ENCODE assay signal across 14 cellular contexts in the genomic region with DNA sequence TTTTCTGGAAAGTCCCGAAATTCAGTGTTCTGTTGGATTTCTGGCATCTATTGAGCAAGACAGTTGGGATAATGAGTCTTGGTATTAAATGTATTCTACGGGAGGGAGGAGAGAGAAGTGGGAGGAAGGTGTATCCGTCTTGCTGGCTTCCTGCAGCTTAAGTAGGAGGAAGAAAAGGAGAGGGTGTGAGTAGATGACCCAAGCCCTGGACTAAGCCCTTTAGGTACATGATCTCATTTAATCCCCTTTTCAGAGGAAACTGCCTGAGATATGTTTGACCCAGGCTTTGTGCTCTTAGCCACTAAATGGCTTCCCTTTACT.
A peak's percentile ranks its signal among the peaks of the same experiment; 100 is the strongest.
DNase-seq lines count a peak whose midpoint lies in the region; ATAC-seq and TF ChIP-seq lines count a peak whose summit lies in the region.
"Had no signal": no experiment of that assay in that cellular context is flagged by ENCODE, and none has a peak within 500 bp of the region (broad histone marks: within the 10 kb centered on the region; RNA-seq: fewer than 3 reads in every experiment).

No MANE protein-coding gene starts in this region.

- no peaks in the 10 kb centered on the region for H3K36me3 ChIP-seq in OCI-LY3 (replicated peaks; ENCODE audit: low read depth, low read length)
- no peaks in the 10 kb centered on the region for H3K36me3 ChIP-seq in neural progenitor cell
- H3K36me3 ChIP-seq: tibial artery had no signal

- H3K79me2 ChIP-seq in OCI-LY3 (ENCODE audit: low read length), result no peaks in the 10 kb centered on the region
- no peaks in the 10 kb centered on the region for H3K79me2 ChIP-seq in neural progenitor cell (ENCODE audit: low read depth)

- H2AFZ ChIP-seq in OCI-LY3 (ENCODE audit: low read depth, low read length) (no peak overlapping the region), neural progenitor cell (replicated peaks) (no peak overlapping the region)

- H4K20me1 ChIP-seq in OCI-LY3 (ENCODE audit: insufficient read depth, low read length) (no peaks in the 10 kb centered on the region), neural progenitor cell (ENCODE audit: low read depth) (peaks cover 33% of the 10 kb centered on the region)

- no peak for TF ChIP-seq CTCF in OCI-LY3 (IDR thresholded peaks at IDR 0.05; ENCODE audit: low read depth, low read length)
- TF ChIP-seq CTCF in neural progenitor cell (IDR thresholded peaks at IDR 0.05), result no peak
- TF ChIP-seq CTCF in RWPE1 (conservative IDR thresholded peaks at IDR 0.05; ENCODE audit: low read depth), result no peak

- H3K4me3 ChIP-seq in OCI-LY3 (ENCODE audit: low read length) (peak overlapping the region; percentile 47; the same call in 1 of the 2 replicates), neural progenitor cell (no peak overlapping the region)
- H3K4me3 ChIP-seq: tibial artery had no signal

- H3K27ac Mint-ChIP-seq in T-helper 2 cell treated with Interferon-gamma antibody and Interleukin-4, amounts not matched to agents 5 μg/mL and 100 μg/mL, for 36 hours, result peak overlapping the region; percentile 86
- peak overlapping the region; percentile 94 for H3K27ac Mint-ChIP-seq in activated naive CD8-positive, alpha-beta T cell treated with anti-CD3 and anti-CD28 coated beads, Interleukin-2, amount 50 U/mL, for 24 hours
- no peak overlapping the region for H3K27ac Mint-ChIP-seq in neural progenitor cell

- H3K27me3 ChIP-seq in OCI-LY3 (ENCODE audit: low read depth, low read length) (peaks cover 13% of the 10 kb centered on the region), neural progenitor cell (peaks cover 87% of the 10 kb centered on the region)
- H3K27me3 ChIP-seq: foreskin keratinocyte, tibial artery had no signal

- H3K9me3 Mint-ChIP-seq in T-helper 2 cell treated with Interferon-gamma antibody and Interleukin-4, amounts not matched to agents 5 μg/mL and 100 μg/mL, for 36 hours, result no peaks in the 10 kb centered on the region
- H3K9me3 Mint-ChIP-seq in activated naive CD8-positive, alpha-beta T cell treated with anti-CD3 and anti-CD28 coated beads, Interleukin-2, amount 50 U/mL, for 24 hours, result no peaks in the 10 kb centered on the region
- H3K9me3 Mint-ChIP-seq in neural progenitor cell, result no peaks in the 10 kb centered on the region

- no peaks in the 10 kb centered on the region for H3K27me3 Mint-ChIP-seq in T-helper 2 cell treated with Interferon-gamma antibody and Interleukin-4, amounts not matched to agents 5 μg/mL and 100 μg/mL, for 36 hours (ENCODE audit: low read depth)
- no peaks in the 10 kb centered on the region for H3K27me3 Mint-ChIP-seq in activated naive CD8-positive, alpha-beta T cell treated with anti-CD3 and anti-CD28 coated beads, Interleukin-2, amount 50 U/mL, for 24 hours
- H3K27me3 Mint-ChIP-seq in neural progenitor cell (ENCODE audit: insufficient read depth, low read depth), result peaks cover 24% of the 10 kb centered on the region

- H3K4me2 ChIP-seq in OCI-LY3 (ENCODE audit: low read length) (peak overlapping the region; percentile 65), neural progenitor cell (peak overlapping the region; percentile 58)

- H3K9me3 ChIP-seq in OCI-LY3 (ENCODE audit: insufficient read depth, low read length) (no peaks in the 10 kb centered on the region), neural progenitor cell (ENCODE audit: low read depth) (no peaks in the 10 kb centered on the region)
- H3K9me3 ChIP-seq: tibial artery had no signal

- no peak overlapping the region for H3K27ac ChIP-seq in OCI-LY3 (ENCODE audit: low read length)
- H3K27ac ChIP-seq in neural progenitor cell, result no peak overlapping the region
- H3K27ac ChIP-seq in RWPE1, result no peak overlapping the region
- H3K27ac ChIP-seq: foreskin keratinocyte, tibial artery had no signal

- POLR2A ChIA-PET in RWPE1 (lab: Yijun Ruan, JAX; ENCODE audit: low non-redundant PET), result no interaction called here

- CTCF ChIA-PET in RWPE1 (lab: Yijun Ruan, JAX), result no interaction called here

- no peak overlapping the region for H3K9ac ChIP-seq in OCI-LY3 (ENCODE audit: low read length)
- no peak overlapping the region for H3K9ac ChIP-seq in neural progenitor cell

- peak; percentile 39 for DNase-seq in T-helper 2 cell treated with Interferon-gamma antibody and Interleukin-4, amounts not matched to agents 5 μg/mL and 100 μg/mL, for 36 hours (ENCODE audit: low spot score)
- DNase-seq in T-helper 2 cell (no peak), neural progenitor cell (ENCODE audit: low spot score) (peak; percentile 78), NCI-H1930 (lab: John Stamatoyannopoulos, UW) (no peak), RWPE1 (ENCODE audit: low spot score) (no peak), NCI-H1436 treated with DMSO at 0.1 percent for 48 hours (lab: John Stamatoyannopoulos, UW) (no peak)
- DNase-seq in activated naive CD8-positive, alpha-beta T cell treated with anti-CD3 and anti-CD28 coated beads, Interleukin-2, amount 50 U/mL, for 24 hours, result no peak
- DNase-seq: activated CD8-positive, alpha-beta memory T cell treated with anti-CD3 and anti-CD28 coated beads for 24 hours; foreskin keratinocyte; mesenchymal stem cell; stimulated activated CD4-positive, alpha-beta T cell treated with anti-CD3 and anti-CD28 coated beads, Interleukin-12 subunit alpha, Interleukin-12 subunit beta, amount 100 ng/mL, for 4 hours; SW 1271; tibial artery had no signal

- H3K4me3 Mint-ChIP-seq in T-helper 2 cell treated with Interferon-gamma antibody and Interleukin-4, amounts not matched to agents 5 μg/mL and 100 μg/mL, for 36 hours, result peak overlapping the region; percentile 83
- peak overlapping the region; percentile 51 for H3K4me3 Mint-ChIP-seq in activated naive CD8-positive, alpha-beta T cell treated with anti-CD3 and anti-CD28 coated beads, Interleukin-2, amount 50 U/mL, for 24 hours
- H3K4me3 Mint-ChIP-seq in neural progenitor cell, result peak overlapping the region; percentile 10

- H3K4me1 ChIP-seq in OCI-LY3 (ENCODE audit: low read length), result peaks cover 12% of the 10 kb centered on the region
- H3K4me1 ChIP-seq in neural progenitor cell, result peaks cover 33% of the 10 kb centered on the region
- H3K4me1 ChIP-seq: foreskin keratinocyte, tibial artery had no signal

- ATAC-seq in activated naive CD8-positive, alpha-beta T cell treated with anti-CD3 and anti-CD28 coated beads, Interleukin-2, amount 50 U/mL, for 24 hours, result peak; percentile 30
- ATAC-seq: foreskin keratinocyte had no signal

- peaks cover 13% of the 10 kb centered on the region for H3F3A ChIP-seq in neural progenitor cell (ENCODE audit: low read depth)

- H3K4me1 Mint-ChIP-seq in T-helper 2 cell treated with Interferon-gamma antibody and Interleukin-4, amounts not matched to agents 5 μg/mL and 100 μg/mL, for 36 hours (ENCODE audit: low read depth), result peaks cover 74% of the 10 kb centered on the region
- peaks cover 90% of the 10 kb centered on the region for H3K4me1 Mint-ChIP-seq in activated naive CD8-positive, alpha-beta T cell treated with anti-CD3 and anti-CD28 coated beads, Interleukin-2, amount 50 U/mL, for 24 hours
- peaks cover 35% of the 10 kb centered on the region for H3K4me1 Mint-ChIP-seq in neural progenitor cell

- peaks cover 35% of the 10 kb centered on the region for H3K36me3 Mint-ChIP-seq in T-helper 2 cell treated with Interferon-gamma antibody and Interleukin-4, amounts not matched to agents 5 μg/mL and 100 μg/mL, for 36 hours (ENCODE audit: low read depth)
- peaks cover 25% of the 10 kb centered on the region for H3K36me3 Mint-ChIP-seq in activated naive CD8-positive, alpha-beta T cell treated with anti-CD3 and anti-CD28 coated beads, Interleukin-2, amount 50 U/mL, for 24 hours (ENCODE audit: low read depth)
- peaks cover 2% of the 10 kb centered on the region for H3K36me3 Mint-ChIP-seq in neural progenitor cell

Comparison
In these comparisons a context has a peak if more than half of its experiments do, and no peak if none do; other contexts are left out.
1. DNase-seq: peak in T-helper 2 cell treated with Interferon-gamma antibody and Interleukin-4, amounts not matched to agents 5 μg/mL and 100 μg/mL, for 36 hours (single experiment) and neural progenitor cell (single experiment); none in T-helper 2 cell (0 of 5), activated naive CD8-positive, alpha-beta T cell treated with anti-CD3 and anti-CD28 coated beads, Interleukin-2, amount 50 U/mL, for 24 hours (single experiment), NCI-H1930 (0 of 2), RWPE1 (single experiment) and NCI-H1436 treated with DMSO at 0.1 percent for 48 hours (single experiment).
2. H3K4me3 Mint-ChIP-seq: peak in every context shown above with its lines; median percentile 83 in T-helper 2 cell treated with Interferon-gamma antibody and Interleukin-4, amounts not matched to agents 5 μg/mL and 100 μg/mL, for 36 hours; 51 in activated naive CD8-positive, alpha-beta T cell treated with anti-CD3 and anti-CD28 coated beads, Interleukin-2, amount 50 U/mL, for 24 hours; 10 in neural progenitor cell.